ENCODE assay signal across 15 cellular contexts in genomic region chr2:216317831-216318230, GRCh38. TPM values are rescaled to one million over a fixed set of nuclear protein-coding genes. Genes with fewer than 3 reads are reported as not detected.
DNase-seq lines count a peak whose midpoint lies in the region; ATAC-seq, FAIRE-seq and TF ChIP-seq lines count a peak whose summit lies in the region.
"Had no signal": no experiment of that assay in that cellular context is flagged by ENCODE, and none has a peak within 500 bp of the region (broad histone marks: within the 10 kb centered on the region; RNA-seq: fewer than 3 reads in every experiment).

No MANE protein-coding gene starts in this region.

- CTCF ChIA-PET in A549 (lab: Yijun Ruan, JAX) (interaction anchor here (1.9 kb wide), 1 partner anchor 86 kb away, joined by 6 read pairs; no protein-coding TSS in a partner anchor), IMR-90 (lab: Yijun Ruan, JAX) (no interaction called here), HepG2 (lab: Yijun Ruan, JAX; ENCODE audit: low intra/inter-chr PET ratio, low total read pairs) (no interaction called here), Caco-2 (lab: Charles Lee) (interaction anchor here (0.6 kb wide), 1 partner anchor 16 kb away, joined by 3 read pairs; no protein-coding TSS in a partner anchor)

- no peak overlapping the region for H3K56ac ChIP-seq in IMR-90 (ENCODE audit: extremely low read depth, insufficient read depth, low read length)

- no peak for TF ChIP-seq EP300 in A549 (IDR thresholded peaks at IDR 0.05)
- no peak for TF ChIP-seq EP300 in HepG2 (IDR thresholded peaks at IDR 0.05; ENCODE audit: low read depth in 2 of 2, low read length in 2 of 2)
- no peak for TF ChIP-seq EP300 in HepG2 (CRISPR knock-in tag; IDR thresholded peaks at IDR 0.05; ENCODE audit: borderline replicate concordance)

- H3K27ac ChIP-seq in A549 (peak overlapping the region; percentile 87 to 90), IMR-90 (ENCODE audit: insufficient read depth, low read length) (no peak overlapping the region), endodermal cell (ENCODE audit: low read depth, low read length) (peak overlapping the region; percentile 55), HepG2 (ENCODE audit: extremely low read length, insufficient read depth, low read length) (no peak overlapping the region)
- H3K27ac ChIP-seq: C4-2B, SJSA1 had no signal

- peaks cover 16 to 62% of the 10 kb centered on the region in 2 experiments for H3K79me1 ChIP-seq in IMR-90 (ENCODE audit: low read depth in 1 of 2, low read length in 2 of 2)

- peak overlapping the region; percentile 45 for H2AFZ ChIP-seq in IMR-90 (replicated peaks; ENCODE audit: low read length, poor library complexity)
- no peak overlapping the region for H2AFZ ChIP-seq in HepG2 (ENCODE audit: low read length)

- H2BK20ac ChIP-seq in IMR-90 (ENCODE audit: low read depth, low read length) = peak overlapping the region; percentile 62; the same call in 1 of the 2 replicates

- BruUV-seq in IMR-90 (replicated peaks; lab: Mats Ljungman, UMichigan) (no TSS peak), HepG2 (replicated peaks; lab: Mats Ljungman, UMichigan) (no TSS peak), Caco-2 (replicated peaks; lab: Mats Ljungman, UMichigan) (no TSS peak)

- H3K27ac Mint-ChIP-seq in endodermal cell (peak overlapping the region; percentile 74), natural killer cell (peak overlapping the region; percentile 12 to 82), Caco-2 (ENCODE audit: unreplicated experiment) (no peak overlapping the region)

- FAIRE-seq in A549 (lab: Jason Lieb, UNC) (no peak), HepG2 (lab: Jason Lieb, UNC) (no peak)

- H3K9me3 ChIP-seq in A549 (no peaks in the 10 kb centered on the region), IMR-90 (ENCODE audit: control insufficient read depth, insufficient read depth, low read length) (no peaks in the 10 kb centered on the region), endodermal cell (ENCODE audit: control insufficient read depth, low read length) (peaks cover 33% of the 10 kb centered on the region), HepG2 (ENCODE audit: low read length) (no peaks in the 10 kb centered on the region), Caco-2 (no peaks in the 10 kb centered on the region)
- H3K9me3 ChIP-seq: SJSA1 had no signal

- POLR2A ChIA-PET in A549 (lab: Yijun Ruan, JAX) = no interaction called here
- POLR2A ChIA-PET in IMR-90 (lab: Charles Lee; ENCODE audit: unreplicated experiment) = interaction anchor here (0.5 kb wide), 1 partner anchor 948 kb away, joined by 3 read pairs; no protein-coding TSS in a partner anchor
- POLR2A ChIA-PET in HepG2 (lab: Yijun Ruan, JAX) = no interaction called here
- POLR2A ChIA-PET in Caco-2 (lab: Charles Lee) = no interaction called here

- peak overlapping the region; percentile 19 for H3K4me3 Mint-ChIP-seq in endodermal cell
- no peak overlapping the region for H3K4me3 Mint-ChIP-seq in natural killer cell
- H3K4me3 Mint-ChIP-seq in Caco-2 (ENCODE audit: unreplicated experiment) = no peak overlapping the region

- H3K4ac ChIP-seq in IMR-90 (ENCODE audit: low read depth, low read length) = peak overlapping the region; percentile 79

- H3K9ac ChIP-seq in IMR-90 (ENCODE audit: low read depth, low read length) (no peak overlapping the region), endodermal cell (ENCODE audit: extremely low read depth, low read length, poor library complexity, severe bottlenecking) (peak overlapping the region; percentile 58), HepG2 (ENCODE audit: insufficient read depth, low read depth, low read length) (no peak overlapping the region)

- peak overlapping the region; percentile 59; the same call in 2 of the 3 replicates for H2BK15ac ChIP-seq in IMR-90 (ENCODE audit: low read depth, low read length)

- TF ChIP-seq CTCF in A549 (IDR thresholded peaks at IDR 0.05) (no peak), IMR-90 (conservative IDR thresholded peaks at IDR 0.05; ENCODE audit: low read depth, low read length) (no peak), endodermal cell (conservative IDR thresholded peaks at IDR 0.05) (no peak), natural killer cell (IDR thresholded peaks at IDR 0.05) (no peak), GM20000 (IDR thresholded peaks at IDR 0.05; ENCODE audit: extremely low read depth, missing control alignments) (no peak), HepG2 (CRISPR knock-in tag; IDR thresholded peaks at IDR 0.05) (no peak), Caco-2 (IDR thresholded peaks at IDR 0.05; ENCODE audit: insufficient read depth in 1 of 2, low read depth in 1 of 2, low read length in 1 of 2, severe bottlenecking in 1 of 2, unreplicated experiment in 1 of 2) (no peak)

- TF ChIP-seq RAD21 in A549 (conservative IDR thresholded peaks at IDR 0.05 in 1 of 2, IDR thresholded peaks at IDR 0.05 in 1 of 2) (no peak), IMR-90 (IDR thresholded peaks at IDR 0.05; ENCODE audit: low read length) (no peak), HepG2 (CRISPR knock-in tag; IDR thresholded peaks at IDR 0.05) (no peak)

- dilution Hi-C loops in IMR-90 (cut with HindIII; ENCODE audit: low sequenced_read_pairs, unreplicated experiment) = no loop called here

- peaks cover 14% of the 10 kb centered on the region for H3K9me1 ChIP-seq in IMR-90 (ENCODE audit: insufficient read depth, low read length)

- H3K27me3 Mint-ChIP-seq in endodermal cell (ENCODE audit: insufficient read depth) (no peaks in the 10 kb centered on the region), natural killer cell (ENCODE audit: low read depth in 2 of 2) (peaks cover 0 to 3% of the 10 kb centered on the region in 2 donors), Caco-2 (ENCODE audit: insufficient read depth, unreplicated experiment) (peaks cover 35% of the 10 kb centered on the region)

- TF ChIP-seq POLR2A in A549 (IDR thresholded peaks at IDR 0.05; ENCODE audit: low read length) (no peak), IMR-90 (IDR thresholded peaks at IDR 0.05; ENCODE audit: low read depth, low read length) (no peak), HepG2 (IDR thresholded peaks at IDR 0.05; ENCODE audit: insufficient read depth in 1 of 2, low read depth in 2 of 2, low read length in 2 of 2) (no peak)

- H4K20me1 ChIP-seq in IMR-90 (ENCODE audit: insufficient read depth, low read length) (no peaks in the 10 kb centered on the region; the same call in 1 of the 2 replicates), HepG2 (ENCODE audit: insufficient read depth, low read length) (no peaks in the 10 kb centered on the region)

- no peak overlapping the region for H2AK9ac ChIP-seq in IMR-90 (replicated peaks; ENCODE audit: low read depth, low read length, poor library complexity)

- H3K9me3 Mint-ChIP-seq in endodermal cell (peaks cover 18% of the 10 kb centered on the region), natural killer cell (no peaks in the 10 kb centered on the region), Caco-2 (ENCODE audit: unreplicated experiment) (no peaks in the 10 kb centered on the region)

- H3K27me3 ChIP-seq in IMR-90 (ENCODE audit: control insufficient read depth, insufficient read depth, low read length) (no peaks in the 10 kb centered on the region), endodermal cell (ENCODE audit: control insufficient read depth, insufficient read depth, low read length, poor library complexity, severe bottlenecking) (no peaks in the 10 kb centered on the region), HepG2 (ENCODE audit: control insufficient read depth in 1 of 2, insufficient read depth in 2 of 2, low read length in 2 of 2) (peaks cover 6 to 48% of the 10 kb centered on the region in 2 experiments), Caco-2 (replicated peaks; ENCODE audit: control insufficient read depth, insufficient read depth, low read length) (peaks cover 1% of the 10 kb centered on the region)
- H3K27me3 ChIP-seq: SJSA1 had no signal

- WGBS in A549 (ENCODE audit: missing lambda C conversion rate) = 88% methylated on average over 4 of the region's 4 CpGs
- no CpG with 5 or more reads among the region's 4 CpGs for WGBS in IMR-90 (ENCODE audit: extremely low coverage in 2 of 2, insufficient read length in 1 of 2), 2 experiments
- 31 to 52% methylated on average over 4 of the region's 4 CpGs for WGBS in endodermal cell (ENCODE audit: insufficient coverage in 1 of 2, insufficient read length in 1 of 2), 2 experiments
- 1% methylated on average over 4 of the region's 4 CpGs for WGBS in HepG2 (ENCODE audit: low lambda C conversion rate)

- intact Hi-C loops in IMR-90 (cut with micrococcal nuclease) = no loop called here
- intact Hi-C loops in natural killer cell (cut with micrococcal nuclease) = loop anchor here (5.0 kb wide), 1 partner anchor 34 kb away; no protein-coding TSS in a partner anchor
- intact Hi-C loops in HepG2 (cut with micrococcal nuclease; ENCODE audit: unreplicated experiment) = no loop called here
- intact Hi-C loops in Caco-2 (cut with micrococcal nuclease; ENCODE audit: unreplicated experiment) = no loop called here

- H4K8ac ChIP-seq in IMR-90 (ENCODE audit: low read depth in 2 of 2, low read length in 2 of 2) = peak overlapping the region in 1 of 2 experiments; percentile 2; a peak in 1 of 4 replicates

- H3K4me1 ChIP-seq in A549 (peaks cover 66% of the 10 kb centered on the region), IMR-90 (ENCODE audit: control insufficient read depth, insufficient read depth, low read length) (peaks cover 12% of the 10 kb centered on the region), endodermal cell (ENCODE audit: control insufficient read depth, insufficient read depth, low read length) (peaks cover 23% of the 10 kb centered on the region), HepG2 (ENCODE audit: insufficient read depth, low read length) (no peaks in the 10 kb centered on the region), Caco-2 (no peaks in the 10 kb centered on the region)

- H3K4me3 ChIP-seq in A549 (no peak overlapping the region), IMR-90 (ENCODE audit: insufficient read depth, low read depth, low read length) (no peak overlapping the region), endodermal cell (ENCODE audit: low read length) (peak overlapping the region; percentile 72), HepG2 (replicated peaks in 1 of 3; ENCODE audit: insufficient read depth in 1 of 3, low read depth in 2 of 3, low read length in 3 of 3) (no peak overlapping the region), Caco-2 (ENCODE audit: low read depth, low read length) (no peak overlapping the region)
- H3K4me3 ChIP-seq: SJSA1 had no signal

- H3K4me2 ChIP-seq in A549 = peak overlapping the region; percentile 87
- peak overlapping the region; percentile 2; the same call in 1 of the 2 replicates for H3K4me2 ChIP-seq in IMR-90 (ENCODE audit: low read depth, low read length)
- no peak overlapping the region for H3K4me2 ChIP-seq in HepG2 (ENCODE audit: low read depth, low read length)

- peak overlapping the region; percentile 2 for H2BK5ac ChIP-seq in IMR-90 (ENCODE audit: low read depth, low read length, poor library complexity, severe bottlenecking)

- ATAC-seq in A549 (no peak), IMR-90 (ENCODE audit: low read depth) (no peak), natural killer cell (no peak), HepG2 (no peak), GM21515 (IDR thresholded peaks at IDR 0.05; ENCODE audit: unreplicated experiment) (no peak)

- 0 out of 2 replicates have a peak overlapping the region, but pooled peaks have one; percentile 29 for H3K23ac ChIP-seq in IMR-90 (ENCODE audit: low read depth, low read length)

- H4K5ac ChIP-seq in IMR-90 (ENCODE audit: low read depth, low read length) = no peak overlapping the region

- no peaks in the 10 kb centered on the region for H3K79me2 ChIP-seq in HepG2 (ENCODE audit: insufficient read depth, low read length)

- H3K36me3 ChIP-seq in IMR-90 (ENCODE audit: control insufficient read depth, insufficient read depth, low read length) (no peaks in the 10 kb centered on the region), endodermal cell (ENCODE audit: control insufficient read depth, insufficient read depth, low read length) (peaks cover 30% of the 10 kb centered on the region), HepG2 (replicated peaks in 1 of 2; ENCODE audit: control insufficient read depth in 1 of 2, insufficient read depth in 2 of 2, low read length in 2 of 2) (no peaks in the 10 kb centered on the region), Caco-2 (ENCODE audit: control insufficient read depth, insufficient read depth, low read length) (no peaks in the 10 kb centered on the region)
- H3K36me3 ChIP-seq: SJSA1 had no signal

- peak overlapping the region; percentile 24 for H4K91ac ChIP-seq in IMR-90 (ENCODE audit: insufficient read depth, low read depth, low read length)

- in situ Hi-C loops in IMR-90 (cut with MboI; ENCODE audit: low sequenced_read_pairs) = no loop called here
- in situ Hi-C loops in HepG2 (cut with HindIII; ENCODE audit: extremely low pct_ligation_motif_present, low pct_unique_long_range_greater_than_20kb) = no loop called here

- H3K14ac ChIP-seq in IMR-90 (replicated peaks; ENCODE audit: low read depth, low read length) = peak overlapping the region; percentile 33; the same call in 1 of the 2 replicates

- DNase-seq in A549 (ENCODE audit: low read depth in 1 of 2, low spot score in 1 of 2) (no peak), IMR-90 (no peak), endodermal cell (peak; percentile 79), natural killer cell (no peak), GM20000 (ENCODE audit: low spot score) (no peak), HepG2 (ENCODE audit: low spot score) (no peak), Caco-2 (no peak)
- DNase-seq: COR-L47, Karpas-422, NCI-H2029, NCI-H524 treated with DMSO at 0.1 percent for 48 hours had no signal

- H3K18ac ChIP-seq in IMR-90 (ENCODE audit: low read depth, low read length) = peak overlapping the region; percentile 27; the same call in 1 of the 2 replicates

- peak overlapping the region; percentile 1; the same call in 1 of the 2 replicates for H2BK120ac ChIP-seq in IMR-90 (ENCODE audit: low read depth, low read length)

- peak overlapping the region; percentile 37 for H2AK5ac ChIP-seq in IMR-90 (ENCODE audit: low read depth, low read length)

- H3K36me3 Mint-ChIP-seq in endodermal cell (ENCODE audit: low read depth) (peaks cover 16% of the 10 kb centered on the region), natural killer cell (no peaks in the 10 kb centered on the region), Caco-2 (ENCODE audit: insufficient read depth, unreplicated experiment) (no peaks in the 10 kb centered on the region)

- H3K4me1 Mint-ChIP-seq in endodermal cell = peaks cover 50% of the 10 kb centered on the region
- peaks cover 23 to 26% of the 10 kb centered on the region in 2 donors for H3K4me1 Mint-ChIP-seq in natural killer cell
- no peaks in the 10 kb centered on the region for H3K4me1 Mint-ChIP-seq in Caco-2 (ENCODE audit: low read depth, unreplicated experiment)

RNA-seq across cellular contexts. Expression of gene MARCHF4, which starts 54.5 kb away (rescaled TPM):
- polyA plus RNA-seq in A549 (2011; rRNA removed) (1.7 TPM in 2 replicates), A549 (2017; fragmentation: RNase III; extraction: RNeasy Plus Mini Kit Qiagen cat#74134 plus additional on column Dnase treatment) (6.3 to 10.1 TPM (median 9.1 TPM) in 3 replicates), IMR-90 (2012; rRNA removed) (12.0 and 12.9 TPM in 2 replicates), HepG2 (2011; rRNA removed) (not detected in 2 replicates)
- polyA plus RNA-seq in A549 (2012; cell fraction: cytosol; rRNA removed) = 4.0 and 5.2 TPM in 2 replicates
- 5.4 and 5.9 TPM in 2 replicates for polyA plus RNA-seq in A549 (2012; cell fraction: nucleus; rRNA removed)
- 1.9 and 2.8 TPM in 2 replicates for polyA minus RNA-seq in A549 (2011; rRNA and poly(A)+ RNA removed)
- total RNA-seq in IMR-90 (2012; rRNA removed) (2.3 and 3.1 TPM in 2 replicates), endodermal cell (under 1 TPM; 0.51 to 0.86 TPM), natural killer cell (not detected), HepG2 (2016; rRNA removed; fragmentation: Illumina TruSeq; extraction: Trizol) (not detected in 2 replicates), Caco-2 (2022) (not detected in 2 replicates)
- polyA plus RNA-seq in IMR-90 (2012; cell fraction: cytosol; rRNA removed) = 6.7 and 8.3 TPM in 2 replicates
- polyA plus RNA-seq in IMR-90 (2012; cell fraction: nucleus; rRNA removed; ENCODE audit: low replicate concordance) = 5.3 and 6.4 TPM in 2 replicates
- 1.5 TPM for polyA plus RNA-seq in endodermal cell (2013, experiment 1 of 2)
- polyA plus RNA-seq in endodermal cell (2013, experiment 2 of 2) = 2.9 TPM
- total RNA-seq in HepG2 (2016; cell fraction: cytosol; rRNA removed; fragmentation: Illumina TruSeq; extraction: Trizol; ENCODE audit: low read depth) = not detected in 2 replicates
- total RNA-seq in HepG2 (2016; cell fraction: insoluble cytoplasmic fraction; rRNA removed; fragmentation: Illumina TruSeq; extraction: Trizol) = not detected in 2 replicates
- not detected in 2 replicates for total RNA-seq in HepG2 (2016; cell fraction: membrane; rRNA removed; fragmentation: Illumina TruSeq; extraction: Trizol)
- not detected in 2 replicates for total RNA-seq in HepG2 (2016; cell fraction: nucleus; rRNA removed; fragmentation: Illumina TruSeq; extraction: Trizol)
- not detected in 2 replicates for polyA plus RNA-seq in HepG2 (2011; cell fraction: cytosol; rRNA removed)
- not detected in 2 replicates for polyA plus RNA-seq in HepG2 (2011; cell fraction: nucleus; rRNA removed)
- polyA plus RNA-seq in HepG2 (2012) = not detected in 2 replicates
- not detected in 2 replicates for polyA plus RNA-seq in HepG2 (2016; cell fraction: cytosol; fragmentation: Illumina TruSeq; extraction: Trizol; ENCODE audit: low read depth)
- not detected in 2 replicates for polyA plus RNA-seq in HepG2 (2016; cell fraction: insoluble cytoplasmic fraction; fragmentation: Illumina TruSeq; extraction: Trizol; ENCODE audit: low read depth)
- not detected in 2 replicates for polyA plus RNA-seq in HepG2 (2016; cell fraction: membrane; fragmentation: Illumina TruSeq; extraction: Trizol; ENCODE audit: low read depth)
- not detected in 2 replicates for polyA plus RNA-seq in HepG2 (2016; cell fraction: nucleus; fragmentation: Illumina TruSeq; extraction: Trizol; ENCODE audit: insufficient read depth, low read depth)
- not detected in 2 replicates for polyA minus RNA-seq in HepG2 (2011; rRNA and poly(A)+ RNA removed; ENCODE audit: low replicate concordance)
- not detected in 2 replicates for polyA minus RNA-seq in HepG2 (2011; cell fraction: cytosol; rRNA and poly(A)+ RNA removed)
- not detected in 2 replicates for polyA minus RNA-seq in HepG2 (2011; cell fraction: nucleus; rRNA and poly(A)+ RNA removed)
- total RNA-seq: OCI-LY7 had no signal

Comparison
In these comparisons a context has a peak if more than half of its experiments do, and no peak if none do; other contexts are left out.
1. H3K27ac ChIP-seq: peak in A549 (2 of 2) and endodermal cell (single experiment); none in IMR-90 (single experiment) and HepG2 (single experiment).
2. CTCF ChIA-PET loops: an anchor here in A549 (1.9 kb wide) and Caco-2 (0.6 kb wide); none called in IMR-90 and HepG2.